In the genomic region with DNA sequence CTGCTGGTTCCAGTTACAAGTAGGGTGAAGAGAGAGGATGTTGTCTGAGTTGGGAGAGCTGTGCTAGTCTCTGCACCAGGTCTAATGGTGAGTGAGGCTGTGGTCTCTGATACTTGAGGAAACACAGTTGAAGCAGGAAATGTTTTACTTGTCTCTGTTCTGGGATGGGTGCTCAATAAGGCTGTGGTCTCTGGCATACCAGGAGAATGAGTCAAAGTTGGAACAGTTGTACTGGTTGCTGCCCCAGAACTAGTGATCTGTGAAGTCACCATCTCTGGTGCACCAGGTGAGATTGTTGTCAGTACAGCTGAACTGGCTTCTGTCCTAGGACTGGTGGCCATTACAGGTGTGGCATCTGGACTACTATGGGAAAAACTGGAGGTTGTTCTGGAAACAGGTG, we compare ENCODE assay signal across 15 cellular contexts.
"Had no signal": no experiment of that assay in that cellular context is flagged by ENCODE, and none has a peak within 500 bp of the region (broad histone marks: within the 10 kb centered on the region; RNA-seq: fewer than 3 reads in every experiment).

No MANE protein-coding gene starts in this region.

- H3K9me3 ChIP-seq: breast epithelium, esophagus muscularis mucosa, tibial artery had no signal

- DNase-seq: activated CD4-positive, alpha-beta T cell treated with anti-CD3 and anti-CD28 coated beads, Interleukin-2, amount 10 ng/mL, durations not matched to agents 24 days and 14 days; activated CD8-positive, alpha-beta memory T cell treated with anti-CD3 and anti-CD28 coated beads, Interleukin-2, amount 50 U/mL, for 48 hours; activated gamma-delta T cell; activated naive CD8-positive, alpha-beta T cell treated with anti-CD3 and anti-CD28 coated beads for 36 hours; activated T-cell treated with anti-CD3 and anti-CD28 coated beads, Interleukin-2, amount 50 U/mL, for 72 hours; hippocampal formation; left ventricle myocardium superior; retina; stimulated activated CD4-positive, alpha-beta T cell treated with anti-CD3 and anti-CD28 coated beads, Interleukin-4, amount 100 ng/mL, for 1 hour; stimulated activated naive B cell treated with anti-CD40 and anti-IgM and Interleukin-4, amounts not matched to agents 10 μg/mL and 1 μg/mL and 100 μg/mL, for 72 hours; tibial artery had no signal

- H3K27me3 ChIP-seq: tibial artery had no signal

- H3K4me3 ChIP-seq: breast epithelium, esophagus muscularis mucosa, tibial artery had no signal

- H3K36me3 ChIP-seq: breast epithelium, esophagus muscularis mucosa, tibial artery had no signal

- FAIRE-seq: TTC549 had no signal

- H3K27ac ChIP-seq: breast epithelium, esophagus muscularis mucosa, tibial artery had no signal

- H3K4me1 ChIP-seq: breast epithelium, esophagus muscularis mucosa, tibial artery had no signal

- ATAC-seq: activated T-cell treated with anti-CD3 and anti-CD28 coated beads, Interleukin-2, amount 50 U/mL, for 72 hours; left ventricle myocardium superior; stimulated activated naive B cell treated with anti-CD40 and anti-IgM and Interleukin-4, amounts not matched to agents 10 μg/mL and 1 μg/mL and 100 μg/mL, for 72 hours; WTC11 had no signal
